8 cellular contexts compared by ENCODE assay signal in the genomic region with DNA sequence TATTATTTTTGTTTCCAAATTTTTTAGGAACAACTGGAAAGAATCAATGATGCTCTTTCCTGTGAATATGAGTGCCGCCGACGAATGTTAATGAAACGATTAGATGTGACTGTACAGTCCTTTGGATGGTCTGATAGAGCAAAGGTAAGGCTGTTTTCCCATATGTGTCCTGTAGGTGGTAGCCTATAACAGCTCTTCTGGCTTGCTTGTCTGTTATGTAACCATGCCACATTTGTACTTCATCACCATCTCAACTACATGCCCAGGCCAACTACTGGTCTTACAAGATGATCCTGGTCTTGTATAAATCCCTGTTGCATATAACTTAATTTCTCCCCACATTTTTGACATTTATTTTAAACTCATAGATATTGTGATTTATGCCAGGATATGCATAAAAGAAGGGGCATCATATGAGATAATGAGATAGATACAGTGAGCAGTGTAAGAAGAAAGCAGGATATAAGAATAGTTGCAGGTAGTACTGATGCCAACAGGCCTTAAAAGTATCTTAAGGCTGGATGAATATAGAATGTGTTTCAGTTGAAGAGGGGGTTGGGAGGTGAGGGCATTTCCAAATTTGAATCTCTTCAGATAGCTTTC. TPM values are rescaled to one million over a fixed set of nuclear protein-coding genes. Genes with fewer than 3 reads are reported as not detected.
DNase-seq lines count a peak whose midpoint lies in the region; ATAC-seq and TF ChIP-seq lines count a peak whose summit lies in the region.

No MANE protein-coding gene starts in this region.

- H3F3A ChIP-seq in Loucy (ENCODE audit: low read depth): no peaks in the 10 kb centered on the region

- TF ChIP-seq CTCF in AG09309 (IDR thresholded peaks at IDR 0.05; ENCODE audit: control insufficient read depth, insufficient read depth, low read depth, low read length, missing control alignments) (peak; percentile 76), GM10266 (IDR thresholded peaks at IDR 0.05; ENCODE audit: control insufficient read depth, insufficient read depth, low read depth, missing control alignments) (peak; percentile 73), HEK293 (tag by site-specific recombination; IDR thresholded peaks at IDR 0.05) (no peak), Loucy (conservative IDR thresholded peaks at IDR 0.05; ENCODE audit: low read length) (peak; percentile 90)

- peak; percentile 63 for DNase-seq in AG09309 (ENCODE audit: low read depth)
- peak; percentile 43 for DNase-seq in GM10266 (ENCODE audit: extremely low spot score)
- peak; percentile 64 for DNase-seq in SKM-1 (lab: John Stamatoyannopoulos, UW; ENCODE audit: unreplicated experiment)
- peak; percentile 72 for DNase-seq in dedifferentiated amniotic fluid mesenchymal stem cell (ENCODE audit: extremely low spot score)
- peak; percentile 77 to 80 for DNase-seq in lung microvascular endothelial cell (ENCODE audit: low read depth in 2 of 2)
- DNase-seq in aorta: no peak

- POLR2A ChIA-PET in HEK293 (lab: Yijun Ruan, JAX): no interaction called here

- no peak overlapping the region for H3K27ac ChIP-seq in HEK293 (ENCODE audit: extremely low read depth, low read depth, low read length)
- H3K27ac ChIP-seq in aorta (ENCODE audit: low read depth in 1 of 2, low read length in 2 of 2): no peak overlapping the region

- peak; percentile 90 for ATAC-seq in aorta (ENCODE audit: low FRiP score)

- H3K9me3 ChIP-seq in HEK293 (ENCODE audit: control insufficient read depth, insufficient read depth, low read depth, low read length) (no peaks in the 10 kb centered on the region), Loucy (ENCODE audit: insufficient read depth, low read depth, low read length) (no peaks in the 10 kb centered on the region), aorta (ENCODE audit: control insufficient read depth, low read length) (no peaks in the 10 kb centered on the region)

- H4K20me1 ChIP-seq in Loucy (ENCODE audit: insufficient read depth, low read length, poor library complexity, severe bottlenecking): no peaks in the 10 kb centered on the region

- no peak overlapping the region for H2AFZ ChIP-seq in Loucy (ENCODE audit: low read length)

- H3K79me2 ChIP-seq in Loucy (ENCODE audit: insufficient read depth, low read length): no peaks in the 10 kb centered on the region

- H3K36me3 ChIP-seq in HEK293 (ENCODE audit: control insufficient read depth in 2 of 2, insufficient read depth in 1 of 2, low read length in 2 of 2) (peaks cover 11 to 53% of the 10 kb centered on the region in 2 experiments), Loucy (ENCODE audit: insufficient read depth, low read length) (peaks cover 74% of the 10 kb centered on the region), aorta (ENCODE audit: control insufficient read depth in 1 of 2, insufficient read depth in 2 of 2, low read length in 1 of 2) (no peaks in the 10 kb centered on the region)

- H3K9me2 ChIP-seq in Loucy (replicated peaks; ENCODE audit: low read depth, low read length): no peaks in the 10 kb centered on the region

- CTCF ChIA-PET in HEK293 (lab: Yijun Ruan, JAX): interaction anchor here (1.2 to 5.6 kb wide), 7 partner anchors 10 to 226 kb away, joined by 3 to 30 read pairs (median 5); no protein-coding TSS in a partner anchor

- no peak overlapping the region for H3K9ac ChIP-seq in Loucy (ENCODE audit: low read depth, low read length, poor library complexity, severe bottlenecking)

- H3K4me1 ChIP-seq in HEK293 (ENCODE audit: control insufficient read depth, insufficient read depth, low read length): no peaks in the 10 kb centered on the region
- no peaks in the 10 kb centered on the region for H3K4me1 ChIP-seq in Loucy (ENCODE audit: insufficient read depth, low read length, poor library complexity, severe bottlenecking)
- H3K4me1 ChIP-seq in aorta (ENCODE audit: control insufficient read depth in 1 of 2, insufficient read depth in 2 of 2, low read length in 2 of 2): no peaks in the 10 kb centered on the region

- no peak overlapping the region for H3K4me2 ChIP-seq in Loucy (ENCODE audit: low read depth, low read length, poor library complexity, severe bottlenecking)

- 64% methylated on average over 4 of the region's 4 CpGs for WGBS in aorta, 2 donors

- no peaks in the 10 kb centered on the region for H3K27me3 ChIP-seq in Loucy (ENCODE audit: insufficient read depth, low read length, poor library complexity, severe bottlenecking)
- no peaks in the 10 kb centered on the region for H3K27me3 ChIP-seq in aorta (ENCODE audit: control insufficient read depth in 1 of 2, insufficient read depth in 2 of 2, low read length in 1 of 2)

- intact Hi-C loops in aorta (cut with DNase I): loop anchor here (5.0 to 10.0 kb wide), 4 partner anchors 71 to 228 kb away; no protein-coding TSS in a partner anchor

- no peak overlapping the region for H3K4me3 ChIP-seq in AG09309 (ENCODE audit: control insufficient read depth, low read depth, low read length)
- H3K4me3 ChIP-seq in HEK293 (ENCODE audit: low read depth, low read length): no peak overlapping the region
- H3K4me3 ChIP-seq in Loucy (ENCODE audit: low read length, poor library complexity, severe bottlenecking): no peak overlapping the region
- H3K4me3 ChIP-seq in aorta (ENCODE audit: low read length in 2 of 2): no peak overlapping the region

TF ChIP-seq in HEK293, 187 proteins besides CTCF, POLR2A, EP300 and RAD21:
- no peak for TF ChIP-seq ZNF560 (tag by site-specific recombination; IDR thresholded peaks at IDR 0.05; ENCODE audit: borderline replicate concordance)
- no peak for TF ChIP-seq ZNF391 (tag by site-specific recombination; IDR thresholded peaks at IDR 0.05; ENCODE audit: borderline replicate concordance, low read depth)
- peak; percentile 57 for TF ChIP-seq ZNF654 (tag by site-specific recombination; IDR thresholded peaks at IDR 0.05; ENCODE audit: low read depth)
TF ChIP-seq in HEK293: peak in this region for 1.

RNA-seq across cellular contexts. Expression of a gene that starts 20.3 kb away (rescaled TPM):
- total RNA-seq in lung microvascular endothelial cell (4.2 and 5.0 TPM in 2 replicates), aorta (10 to 100 TPM; 23.0 to 33.4 TPM)
- polyA plus RNA-seq in aorta: 10 to 100 TPM in 1 of 2 donors, 1 to 10 TPM in 1; 9.6 to 16.8 TPM

Comparison
In these comparisons a context has a peak if more than half of its experiments do, and no peak if none do; other contexts are left out.
1. DNase-seq: peak in AG09309 (single experiment), GM10266 (single experiment), SKM-1 (single experiment), dedifferentiated amniotic fluid mesenchymal stem cell (single experiment) and lung microvascular endothelial cell (2 of 2); none in aorta (0 of 2).